ENCODE assay signal across 8 cellular contexts in the genomic region with DNA sequence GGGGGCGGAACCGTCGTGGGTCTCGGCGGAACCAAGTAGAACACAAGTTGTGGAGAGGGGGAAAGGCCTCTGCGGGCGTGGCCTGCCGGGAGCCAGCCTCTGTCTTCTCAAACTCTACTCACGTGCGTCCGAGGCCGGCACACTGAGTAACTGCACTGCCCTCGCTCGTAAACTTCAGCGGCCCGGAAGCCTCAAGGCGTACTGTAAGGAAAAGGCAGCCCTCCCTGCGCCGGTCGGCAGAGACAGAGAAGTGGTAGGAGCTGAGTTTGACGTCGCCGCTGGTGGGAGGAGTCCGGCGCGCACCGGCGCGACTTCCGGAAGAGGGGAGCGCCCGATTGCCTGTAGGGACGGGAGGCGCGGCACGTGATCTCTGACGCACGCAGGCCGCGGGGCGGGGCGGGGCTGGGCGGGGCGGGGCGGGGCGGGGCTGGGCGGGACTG. TPM values are rescaled to one million over a fixed set of nuclear protein-coding genes. Genes with fewer than 3 reads are reported as not detected.
DNase-seq lines count a peak whose midpoint lies in the region; ATAC-seq and TF ChIP-seq lines count a peak whose summit lies in the region.

A gene with protein sequence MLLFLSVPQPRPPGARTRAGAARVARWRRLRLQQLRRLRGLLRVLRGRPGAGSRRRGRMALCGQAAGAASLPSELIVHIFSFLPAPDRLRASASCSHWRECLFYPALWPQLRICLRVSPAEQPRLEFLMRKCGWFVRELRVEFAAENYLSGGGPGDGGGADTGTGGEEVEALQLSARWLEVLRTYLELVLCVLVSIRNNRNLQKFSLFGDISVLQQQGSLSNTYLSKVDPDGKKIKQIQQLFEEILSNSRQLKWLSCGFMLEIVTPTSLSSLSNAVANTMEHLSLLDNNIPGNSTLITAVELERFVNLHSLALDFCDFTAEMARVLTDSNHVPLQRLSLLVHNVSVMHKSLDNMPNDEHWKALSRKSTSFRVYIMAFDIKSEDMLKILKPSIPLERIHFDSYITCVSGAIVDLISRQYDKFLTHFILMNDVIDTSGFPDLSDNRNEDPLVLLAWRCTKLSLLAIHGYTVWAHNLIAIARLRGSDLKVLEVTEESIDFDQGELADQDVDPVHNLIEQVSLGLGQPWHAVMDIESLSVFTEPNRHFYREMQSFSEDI (minus strand): TSS at position 255 of the 440 bp plus-strand sequence. CDS start 271 bp downstream, outside the sequence.

- H3K9me3 Mint-ChIP-seq in activated T-cell treated with anti-CD3 and anti-CD28 coated beads, Interleukin-2, amount 50 U/mL, for 72 hours = no peaks in the 10 kb centered on the region

- H3K4me3 ChIP-seq in Peyer's patch = peak within 1 kb of the TSS; percentile 95 to 100 (median 98)
- H3K4me3 ChIP-seq in esophagus squamous epithelium = peak within 1 kb of the TSS; percentile 72 to 99 (median 81)

- intact Hi-C loops in esophagus squamous epithelium (cut with DNase I) = loop anchor here (5.0 to 10.0 kb wide), 3 partner anchors 165 to 327 kb away; a partner anchor contains a TSS

- peak in 1 of 2 donors; percentile 78 for TF ChIP-seq POLR2A in Peyer's patch (IDR thresholded peaks at IDR 0.05)
- peak in 1 of 4 donors; percentile 71 for TF ChIP-seq POLR2A in esophagus squamous epithelium (IDR thresholded peaks at IDR 0.05)

- H3K36me3 Mint-ChIP-seq in activated T-cell treated with anti-CD3 and anti-CD28 coated beads, Interleukin-2, amount 50 U/mL, for 72 hours (ENCODE audit: insufficient read depth in 2 of 2) = no peaks in the 10 kb centered on the region

- peaks cover 44% of the 10 kb centered on the region for H3K4me1 Mint-ChIP-seq in activated T-cell treated with anti-CD3 and anti-CD28 coated beads, Interleukin-2, amount 50 U/mL, for 72 hours (ENCODE audit: low read depth)

- H3K4me3 Mint-ChIP-seq in activated T-cell treated with anti-CD3 and anti-CD28 coated beads, Interleukin-2, amount 50 U/mL, for 72 hours = peak within 1 kb of the TSS; percentile 98 to 99

- peak within 1 kb of the TSS; percentile 100 for H3K27ac Mint-ChIP-seq in activated T-cell treated with anti-CD3 and anti-CD28 coated beads, Interleukin-2, amount 50 U/mL, for 72 hours

- TF ChIP-seq CTCF in Peyer's patch (IDR thresholded peaks at IDR 0.05) (peak in 1 of 6 experiments; percentile 2), esophagus squamous epithelium (IDR thresholded peaks at IDR 0.05) (peak in 2 of 6 experiments; percentile 1 to 14)

- peak; percentile 88 for DNase-seq in DMS153 treated with DMSO at 0.1 percent for 48 hours (lab: John Stamatoyannopoulos, UW; ENCODE audit: unreplicated experiment)
- DNase-seq in Peyer's patch = peak; percentile 94 to 99 (median 98)
- DNase-seq in activated T-cell treated with anti-CD3 and anti-CD28 coated beads, Interleukin-2, amount 50 U/mL, for 72 hours = peak; percentile 97
- peak; percentile 87 for DNase-seq in esophagus squamous epithelium (lab: John Stamatoyannopoulos, UW)
- peak; percentile 96 for DNase-seq in myocyte (ENCODE audit: low read depth)
- peak; percentile 92 to 95 for DNase-seq in stimulated activated CD8-positive, alpha-beta memory T cell treated with anti-CD3 and anti-CD28 coated beads, Interleukin-7, amount 100 ng/mL, for 4 hours (ENCODE audit: low read depth in 2 of 2)

- H3K27ac ChIP-seq in KOPT-K1 (ENCODE audit: low read depth, low read length, poor library complexity, severe bottlenecking) (peak within 1 kb of the TSS; percentile 86), Peyer's patch (peak within 1 kb of the TSS; percentile 95 to 100 (median 99)), esophagus squamous epithelium (peak within 1 kb of the TSS; percentile 97 to 99 (median 98))

- H3K4me1 ChIP-seq in Peyer's patch = peaks cover 0 to 34% (median 12%) of the 10 kb centered on the region in 4 donors
- H3K4me1 ChIP-seq in esophagus squamous epithelium = peaks cover 7 to 48% (median 15%) of the 10 kb centered on the region in 3 donors

- H3K36me3 ChIP-seq in KOPT-K1 (ENCODE audit: insufficient read depth, low read length) (no peaks in the 10 kb centered on the region), Peyer's patch (no peaks in the 10 kb centered on the region), esophagus squamous epithelium (no peaks in the 10 kb centered on the region)

- H3K9me3 ChIP-seq in KOPT-K1 (ENCODE audit: insufficient read depth, low read length, poor library complexity, severe bottlenecking) (no peaks in the 10 kb centered on the region), Peyer's patch (no peaks in the 10 kb centered on the region), esophagus squamous epithelium (no peaks in the 10 kb centered on the region)

- H3K27me3 ChIP-seq in Peyer's patch (no peaks in the 10 kb centered on the region), esophagus squamous epithelium (no peaks in the 10 kb centered on the region)

- H3K27me3 Mint-ChIP-seq in activated T-cell treated with anti-CD3 and anti-CD28 coated beads, Interleukin-2, amount 50 U/mL, for 72 hours (ENCODE audit: low read depth) = no peaks in the 10 kb centered on the region

- 0% methylated on average over 19 of the region's 47 CpGs; no CpG with 5 or more reads in 1 of the 2 donors for WGBS in esophagus squamous epithelium, 2 donors

- peak; percentile 82 for ATAC-seq in GM21825 (IDR thresholded peaks at IDR 0.05; ENCODE audit: unreplicated experiment)
- peak; percentile 84 to 88 for ATAC-seq in activated T-cell treated with anti-CD3 and anti-CD28 coated beads, Interleukin-2, amount 50 U/mL, for 72 hours (replicated peaks in 1 of 2)

RNA-seq across cellular contexts. Expression of the gene that starts here (rescaled TPM):
- 10 to 100 TPM in 2 of 4 donors, 1 to 10 TPM in 2; 6.2 to 15.8 (median 8.5) TPM for total RNA-seq in Peyer's patch
- total RNA-seq in activated T-cell treated with anti-CD3 and anti-CD28 coated beads, Interleukin-2, amount 50 U/mL, for 72 hours = 10 to 100 TPM; 13.3 to 16.7 TPM
- 10 to 100 TPM in 1 of 4 donors, 1 to 10 TPM in 3; 4.8 to 10.1 (median 9.0) TPM for total RNA-seq in esophagus squamous epithelium
- 8.5 and 9.9 TPM in 2 replicates for total RNA-seq in myocyte
- polyA plus RNA-seq in myocyte (2012) = 4.0 TPM

Comparison
In these comparisons a context has a peak if more than half of its experiments do, and no peak if none do; other contexts are left out.
1. Peak in every context shown above with its lines: DNase-seq, ATAC-seq, H3K4me3 ChIP-seq and H3K27ac ChIP-seq.